In the genomic region with DNA sequence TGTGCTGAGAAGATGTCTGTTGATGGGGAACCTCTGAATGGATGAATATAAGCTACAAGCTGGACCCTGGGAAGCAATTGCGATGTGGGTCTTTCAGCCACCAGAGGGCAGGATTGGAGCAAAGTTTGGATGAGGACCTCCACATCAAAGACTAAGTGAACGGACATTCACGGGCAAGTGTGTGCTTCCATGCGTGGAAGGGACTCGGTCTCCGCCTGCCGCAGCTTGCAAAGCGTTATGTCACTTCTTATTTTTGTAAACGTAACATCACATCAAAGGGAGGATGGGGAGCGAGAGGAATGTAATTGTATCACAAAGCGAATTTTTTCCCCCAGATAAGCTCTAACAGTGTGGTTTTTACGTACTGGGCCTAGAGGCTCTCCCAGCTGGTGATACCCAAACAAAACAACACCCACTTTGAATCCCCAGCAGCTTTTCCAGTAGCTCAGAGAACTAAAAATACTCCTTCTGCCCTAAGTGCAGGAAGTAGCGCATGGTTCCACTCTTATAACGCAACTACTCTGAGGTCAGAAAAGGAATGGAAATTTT, we compare ENCODE assay signal across 9 cellular contexts.
DNase-seq lines count a peak whose midpoint lies in the region; ATAC-seq lines count a peak whose summit lies in the region.
"Had no signal": no experiment of that assay in that cellular context is flagged by ENCODE, and none has a peak within 500 bp of the region (broad histone marks: within the 10 kb centered on the region; RNA-seq: fewer than 3 reads in every experiment).

No MANE protein-coding gene starts in this region.

- POLR2A ChIA-PET in activated CD4-positive, alpha-beta memory T cell treated with anti-CD3 and anti-CD28 coated beads for 36 hours (lab: Charles Lee), result interaction anchor here (0.8 kb wide), 1 partner anchor 191 kb away, joined by 3 read pairs; no protein-coding TSS in a partner anchor

- peak; percentile 72 for DNase-seq in GM19240 (ENCODE audit: insufficient read length, low spot score)
- peak; percentile 13 for DNase-seq in NCI-H524 treated with DMSO at 0.1 percent for 48 hours (lab: John Stamatoyannopoulos, UW)
- peak; percentile 85 for DNase-seq in activated CD4-positive, alpha-beta memory T cell treated with anti-CD3 and anti-CD28 coated beads for 36 hours
- peak; percentile 39 for DNase-seq in effector CD8-positive, alpha-beta T cell (lab: John Stamatoyannopoulos, UW)
- peak; percentile 81 to 91 for DNase-seq in lung microvascular endothelial cell (ENCODE audit: low read depth in 2 of 2)
- DNase-seq in stimulated activated CD4-positive, alpha-beta T cell treated with anti-CD3 and anti-CD28 coated beads, TNF-alpha, amount 100 ng/mL, for 4 hours (ENCODE audit: low read depth in 3 of 3), result peak; percentile 37 to 43 (median 40)

- H3K4me3 Mint-ChIP-seq in activated CD4-positive, alpha-beta memory T cell treated with anti-CD3 and anti-CD28 coated beads for 36 hours, result peak overlapping the region; percentile 69

- H3K4me3 ChIP-seq in BLaER1 treated with 17β-estradiol and CSF1 and Interleukin-3, amounts not matched to agents 10 nM and 100 nM, result peak overlapping the region; percentile 52 to 75 (median 65)

- H3K27me3 ChIP-seq in BLaER1 treated with 17β-estradiol and CSF1 and Interleukin-3, amounts not matched to agents 10 nM and 100 nM, result no peaks in the 10 kb centered on the region

- peaks cover 0 to 16% (median 5%) of the 10 kb centered on the region in 11 experiments; a peak in 15 of 22 replicates for H3K9me3 ChIP-seq in BLaER1 treated with 17β-estradiol and CSF1 and Interleukin-3, amounts not matched to agents 10 nM and 100 nM (replicated peaks in 1 of 11)

- peak overlapping the region; percentile 15 for H3K27ac Mint-ChIP-seq in activated CD4-positive, alpha-beta memory T cell treated with anti-CD3 and anti-CD28 coated beads for 36 hours

- no peaks in the 10 kb centered on the region for H3K27me3 Mint-ChIP-seq in activated CD4-positive, alpha-beta memory T cell treated with anti-CD3 and anti-CD28 coated beads for 36 hours

- peak overlapping the region in 9 of 11 experiments; percentile 9 to 68 (median 53); a peak in 17 of 22 replicates for H3K27ac ChIP-seq in BLaER1 treated with 17β-estradiol and CSF1 and Interleukin-3, amounts not matched to agents 10 nM and 100 nM
- H3K27ac ChIP-seq: epithelial cell of prostate had no signal

- CTCF ChIA-PET in activated CD4-positive, alpha-beta memory T cell treated with anti-CD3 and anti-CD28 coated beads for 36 hours (lab: Charles Lee), result interaction anchor here (0.6 to 2.8 kb wide), 82 partner anchors 8 to 1989 kb away, joined by 3 to 33 read pairs (median 4); a partner anchor contains a TSS

- H3K4me1 ChIP-seq in BLaER1 treated with 17β-estradiol and CSF1 and Interleukin-3, amounts not matched to agents 10 nM and 100 nM, result peaks cover 0 to 58% (median 42%) of the 10 kb centered on the region in 10 experiments; a peak in 15 of 20 replicates

- H3K36me3 ChIP-seq in BLaER1 treated with 17β-estradiol and CSF1 and Interleukin-3, amounts not matched to agents 10 nM and 100 nM, result peaks cover 0 to 20% (median 7%) of the 10 kb centered on the region in 11 experiments; a peak in 9 of 22 replicates

- peak overlapping the region; percentile 79 to 98 (median 93) for H3K4me2 ChIP-seq in BLaER1 treated with 17β-estradiol and CSF1 and Interleukin-3, amounts not matched to agents 10 nM and 100 nM

- intact Hi-C loops in activated CD4-positive, alpha-beta memory T cell treated with anti-CD3 and anti-CD28 coated beads for 36 hours (cut with micrococcal nuclease), result loop anchor here (1.0 to 5.0 kb wide), 8 partner anchors 98 to 823 kb away; a partner anchor contains a TSS

- peak; percentile 78 for ATAC-seq in HG03442 (IDR thresholded peaks at IDR 0.05; ENCODE audit: unreplicated experiment)

- no peaks in the 10 kb centered on the region for H4K20me1 ChIP-seq in BLaER1 treated with 17β-estradiol and CSF1 and Interleukin-3, amounts not matched to agents 10 nM and 100 nM

- no peaks in the 10 kb centered on the region for H3K9me3 Mint-ChIP-seq in activated CD4-positive, alpha-beta memory T cell treated with anti-CD3 and anti-CD28 coated beads for 36 hours

- peak overlapping the region; percentile 31 to 68 (median 61); a peak in 20 of 22 replicates for H3K9ac ChIP-seq in BLaER1 treated with 17β-estradiol and CSF1 and Interleukin-3, amounts not matched to agents 10 nM and 100 nM

- H3K4me1 Mint-ChIP-seq in activated CD4-positive, alpha-beta memory T cell treated with anti-CD3 and anti-CD28 coated beads for 36 hours (ENCODE audit: low read depth), result peaks cover 9% of the 10 kb centered on the region

- H3K36me3 Mint-ChIP-seq in activated CD4-positive, alpha-beta memory T cell treated with anti-CD3 and anti-CD28 coated beads for 36 hours, result no peaks in the 10 kb centered on the region

Comparison
In these comparisons a context has a peak if more than half of its experiments do, and no peak if none do; other contexts are left out.
1. Peak in every context shown above with its lines: DNase-seq, ATAC-seq, H3K4me3 ChIP-seq and H3K27ac ChIP-seq.
2. DNase-seq: peak in every context shown above with its lines; median percentile 86 in lung microvascular endothelial cell; 85 in activated CD4-positive, alpha-beta memory T cell treated with anti-CD3 and anti-CD28 coated beads for 36 hours; 72 in GM19240; 40 in stimulated activated CD4-positive, alpha-beta T cell treated with anti-CD3 and anti-CD28 coated beads, TNF-alpha, amount 100 ng/mL, for 4 hours; 39 in effector CD8-positive, alpha-beta T cell; 13 in NCI-H524 treated with DMSO at 0.1 percent for 48 hours.